ENCODE assay signal across 1 cellular context in the genomic region with DNA sequence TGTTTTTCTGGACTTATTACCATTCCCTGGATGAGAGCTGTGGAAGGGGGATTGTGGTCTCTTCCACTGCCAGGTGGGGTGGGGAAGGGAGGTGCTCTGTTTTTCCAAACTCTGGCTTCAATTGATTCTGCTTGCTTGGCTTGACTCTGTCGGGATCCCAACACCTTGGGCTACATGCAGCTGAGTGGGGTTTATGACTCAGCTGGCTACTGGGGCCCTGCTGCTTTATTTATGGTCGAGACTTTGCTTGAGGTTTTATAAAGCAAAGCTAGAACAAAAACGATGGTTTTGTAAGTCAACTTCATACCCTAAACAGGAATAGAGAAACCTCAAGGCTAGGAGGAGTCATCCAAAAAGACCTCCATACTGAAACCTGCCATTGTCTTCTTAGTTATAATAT.
TF ChIP-seq lines count a peak whose summit lies in the region.

No MANE protein-coding gene starts in this region.

TF ChIP-seq in GM12878, 131 proteins besides CTCF, POLR2A, EP300 and RAD21 (continued from another document and continues in another):
- TF ChIP-seq, protein P1, sequence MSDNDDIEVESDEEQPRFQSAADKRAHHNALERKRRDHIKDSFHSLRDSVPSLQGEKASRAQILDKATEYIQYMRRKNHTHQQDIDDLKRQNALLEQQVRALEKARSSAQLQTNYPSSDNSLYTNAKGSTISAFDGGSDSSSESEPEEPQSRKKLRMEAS (IDR thresholded peaks at IDR 0.05; ENCODE audit: low read depth, low read length), result no peak
- TF ChIP-seq ZNF217 (IDR thresholded peaks at IDR 0.05), result no peak
- TF ChIP-seq ZNF622 (IDR thresholded peaks at IDR 0.05), result no peak
- TF ChIP-seq SP1 (IDR thresholded peaks at IDR 0.05; ENCODE audit: low read depth, low read length), result peak; percentile 56
- TF ChIP-seq ZBED1 (IDR thresholded peaks at IDR 0.05; ENCODE audit: borderline replicate concordance), result no peak
- TF ChIP-seq IKZF1 (conservative IDR thresholded peaks at IDR 0.05), result peak; percentile 62
- TF ChIP-seq, protein P2, sequence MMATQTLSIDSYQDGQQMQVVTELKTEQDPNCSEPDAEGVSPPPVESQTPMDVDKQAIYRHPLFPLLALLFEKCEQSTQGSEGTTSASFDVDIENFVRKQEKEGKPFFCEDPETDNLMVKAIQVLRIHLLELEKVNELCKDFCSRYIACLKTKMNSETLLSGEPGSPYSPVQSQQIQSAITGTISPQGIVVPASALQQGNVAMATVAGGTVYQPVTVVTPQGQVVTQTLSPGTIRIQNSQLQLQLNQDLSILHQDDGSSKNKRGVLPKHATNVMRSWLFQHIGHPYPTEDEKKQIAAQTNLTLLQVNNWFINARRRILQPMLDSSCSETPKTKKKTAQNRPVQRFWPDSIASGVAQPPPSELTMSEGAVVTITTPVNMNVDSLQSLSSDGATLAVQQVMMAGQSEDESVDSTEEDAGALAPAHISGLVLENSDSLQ (IDR thresholded peaks at IDR 0.05), result no peak
- no peak for TF ChIP-seq GATAD2B (conservative IDR thresholded peaks at IDR 0.05; ENCODE audit: low read depth)
- peak; percentile 61; the same call in 1 of the 2 replicates for TF ChIP-seq CREM (IDR thresholded peaks at IDR 0.05; ENCODE audit: low read depth)
- TF ChIP-seq, protein P3, sequence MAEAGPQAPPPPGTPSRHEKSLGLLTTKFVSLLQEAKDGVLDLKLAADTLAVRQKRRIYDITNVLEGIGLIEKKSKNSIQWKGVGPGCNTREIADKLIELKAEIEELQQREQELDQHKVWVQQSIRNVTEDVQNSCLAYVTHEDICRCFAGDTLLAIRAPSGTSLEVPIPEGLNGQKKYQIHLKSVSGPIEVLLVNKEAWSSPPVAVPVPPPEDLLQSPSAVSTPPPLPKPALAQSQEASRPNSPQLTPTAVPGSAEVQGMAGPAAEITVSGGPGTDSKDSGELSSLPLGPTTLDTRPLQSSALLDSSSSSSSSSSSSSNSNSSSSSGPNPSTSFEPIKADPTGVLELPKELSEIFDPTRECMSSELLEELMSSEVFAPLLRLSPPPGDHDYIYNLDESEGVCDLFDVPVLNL (IDR thresholded peaks at IDR 0.05; ENCODE audit: low read depth, low read length), result no peak
- no peak for TF ChIP-seq BRCA1 (IDR thresholded peaks at IDR 0.05; ENCODE audit: low read depth, low read length)
- no peak for TF ChIP-seq NR2C2 (IDR thresholded peaks at IDR 0.05; ENCODE audit: borderline replicate concordance, control insufficient read depth, insufficient read length, low read depth)
- TF ChIP-seq, protein P4, sequence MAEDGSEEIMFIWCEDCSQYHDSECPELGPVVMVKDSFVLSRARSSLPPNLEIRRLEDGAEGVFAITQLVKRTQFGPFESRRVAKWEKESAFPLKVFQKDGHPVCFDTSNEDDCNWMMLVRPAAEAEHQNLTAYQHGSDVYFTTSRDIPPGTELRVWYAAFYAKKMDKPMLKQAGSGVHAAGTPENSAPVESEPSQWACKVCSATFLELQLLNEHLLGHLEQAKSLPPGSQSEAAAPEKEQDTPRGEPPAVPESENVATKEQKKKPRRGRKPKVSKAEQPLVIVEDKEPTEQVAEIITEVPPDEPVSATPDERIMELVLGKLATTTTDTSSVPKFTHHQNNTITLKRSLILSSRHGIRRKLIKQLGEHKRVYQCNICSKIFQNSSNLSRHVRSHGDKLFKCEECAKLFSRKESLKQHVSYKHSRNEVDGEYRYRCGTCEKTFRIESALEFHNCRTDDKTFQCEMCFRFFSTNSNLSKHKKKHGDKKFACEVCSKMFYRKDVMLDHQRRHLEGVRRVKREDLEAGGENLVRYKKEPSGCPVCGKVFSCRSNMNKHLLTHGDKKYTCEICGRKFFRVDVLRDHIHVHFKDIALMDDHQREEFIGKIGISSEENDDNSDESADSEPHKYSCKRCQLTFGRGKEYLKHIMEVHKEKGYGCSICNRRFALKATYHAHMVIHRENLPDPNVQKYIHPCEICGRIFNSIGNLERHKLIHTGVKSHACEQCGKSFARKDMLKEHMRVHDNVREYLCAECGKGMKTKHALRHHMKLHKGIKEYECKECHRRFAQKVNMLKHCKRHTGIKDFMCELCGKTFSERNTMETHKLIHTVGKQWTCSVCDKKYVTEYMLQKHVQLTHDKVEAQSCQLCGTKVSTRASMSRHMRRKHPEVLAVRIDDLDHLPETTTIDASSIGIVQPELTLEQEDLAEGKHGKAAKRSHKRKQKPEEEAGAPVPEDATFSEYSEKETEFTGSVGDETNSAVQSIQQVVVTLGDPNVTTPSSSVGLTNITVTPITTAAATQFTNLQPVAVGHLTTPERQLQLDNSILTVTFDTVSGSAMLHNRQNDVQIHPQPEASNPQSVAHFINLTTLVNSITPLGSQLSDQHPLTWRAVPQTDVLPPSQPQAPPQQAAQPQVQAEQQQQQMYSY (CRISPR knock-in tag; IDR thresholded peaks at IDR 0.05), result no peak
- peak; percentile 43 for TF ChIP-seq SPI1 (IDR thresholded peaks at IDR 0.05; ENCODE audit: borderline replicate concordance, insufficient read depth, low read depth, low read length)
- no peak for TF ChIP-seq MYC (IDR thresholded peaks at IDR 0.05; ENCODE audit: insufficient read depth, insufficient read length, insufficient replicate concordance, low read length, severe bottlenecking)
- TF ChIP-seq SMAD1 (IDR thresholded peaks at IDR 0.05; ENCODE audit: low read depth, partially characterized antibody), result no peak
- TF ChIP-seq NFIC (IDR thresholded peaks at IDR 0.05; ENCODE audit: low read depth, low read length), result peak; percentile 79
- TF ChIP-seq SMAD5 (IDR thresholded peaks at IDR 0.05; ENCODE audit: low read depth), result no peak
- TF ChIP-seq, protein P5, sequence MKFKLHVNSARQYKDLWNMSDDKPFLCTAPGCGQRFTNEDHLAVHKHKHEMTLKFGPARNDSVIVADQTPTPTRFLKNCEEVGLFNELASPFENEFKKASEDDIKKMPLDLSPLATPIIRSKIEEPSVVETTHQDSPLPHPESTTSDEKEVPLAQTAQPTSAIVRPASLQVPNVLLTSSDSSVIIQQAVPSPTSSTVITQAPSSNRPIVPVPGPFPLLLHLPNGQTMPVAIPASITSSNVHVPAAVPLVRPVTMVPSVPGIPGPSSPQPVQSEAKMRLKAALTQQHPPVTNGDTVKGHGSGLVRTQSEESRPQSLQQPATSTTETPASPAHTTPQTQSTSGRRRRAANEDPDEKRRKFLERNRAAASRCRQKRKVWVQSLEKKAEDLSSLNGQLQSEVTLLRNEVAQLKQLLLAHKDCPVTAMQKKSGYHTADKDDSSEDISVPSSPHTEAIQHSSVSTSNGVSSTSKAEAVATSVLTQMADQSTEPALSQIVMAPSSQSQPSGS (IDR thresholded peaks at IDR 0.05; ENCODE audit: low read length), result peak; percentile 54; the same call in 1 of the 2 replicates
- TF ChIP-seq STAT3 (IDR thresholded peaks at IDR 0.05; ENCODE audit: low read depth, low read length), result no peak
- no peak for TF ChIP-seq ZNF24 (IDR thresholded peaks at IDR 0.05)
- TF ChIP-seq TCF12 (IDR thresholded peaks at IDR 0.05; ENCODE audit: low read depth, low read length), result 0 out of 2 replicates have a peak, but pooled peaks have one; percentile 46
- TF ChIP-seq FOXK2 (IDR thresholded peaks at IDR 0.05), result no peak
- TF ChIP-seq BMI1 (IDR thresholded peaks at IDR 0.05; ENCODE audit: borderline replicate concordance), result no peak
- 0 out of 2 replicates have a peak, but pooled peaks have one; percentile 10 for TF ChIP-seq IRF4 (IDR thresholded peaks at IDR 0.05; ENCODE audit: low read depth, low read length)
- 0 out of 2 replicates have a peak, but pooled peaks have one; percentile 54 for TF ChIP-seq PML (IDR thresholded peaks at IDR 0.05; ENCODE audit: low read length)
- TF ChIP-seq TCF3 (IDR thresholded peaks at IDR 0.05; ENCODE audit: borderline replicate concordance, insufficient read depth, low read depth, low read length), result no peak
- TF ChIP-seq CREB1 (IDR thresholded peaks at IDR 0.05; ENCODE audit: low read depth), result peak; percentile 44
- TF ChIP-seq, protein P6, sequence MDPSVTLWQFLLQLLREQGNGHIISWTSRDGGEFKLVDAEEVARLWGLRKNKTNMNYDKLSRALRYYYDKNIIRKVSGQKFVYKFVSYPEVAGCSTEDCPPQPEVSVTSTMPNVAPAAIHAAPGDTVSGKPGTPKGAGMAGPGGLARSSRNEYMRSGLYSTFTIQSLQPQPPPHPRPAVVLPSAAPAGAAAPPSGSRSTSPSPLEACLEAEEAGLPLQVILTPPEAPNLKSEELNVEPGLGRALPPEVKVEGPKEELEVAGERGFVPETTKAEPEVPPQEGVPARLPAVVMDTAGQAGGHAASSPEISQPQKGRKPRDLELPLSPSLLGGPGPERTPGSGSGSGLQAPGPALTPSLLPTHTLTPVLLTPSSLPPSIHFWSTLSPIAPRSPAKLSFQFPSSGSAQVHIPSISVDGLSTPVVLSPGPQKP (IDR thresholded peaks at IDR 0.05; ENCODE audit: low read depth, low read length), result no peak
- TF ChIP-seq MEF2A (IDR thresholded peaks at IDR 0.05; ENCODE audit: insufficient read depth, low read depth, low read length), result 0 out of 2 replicates have a peak, but pooled peaks have one; percentile 64
- no peak for TF ChIP-seq PAX8 (IDR thresholded peaks at IDR 0.05)
- no peak for TF ChIP-seq SMC3 (IDR thresholded peaks at IDR 0.05; ENCODE audit: borderline replicate concordance, low read length)
- 0 out of 2 replicates have a peak, but pooled peaks have one; percentile 49 for TF ChIP-seq JUND (IDR thresholded peaks at IDR 0.05; ENCODE audit: low read depth, low read length)
- TF ChIP-seq TAF1 (IDR thresholded peaks at IDR 0.05; ENCODE audit: borderline replicate concordance, low read depth, low read length), result 0 out of 2 replicates have a peak, but pooled peaks have one; percentile 30
- TF ChIP-seq RAD51 (IDR thresholded peaks at IDR 0.05), result no peak
- TF ChIP-seq NR2F1 (conservative IDR thresholded peaks at IDR 0.05), result no peak
- no peak for TF ChIP-seq LARP7 (IDR thresholded peaks at IDR 0.05)
- no peak for TF ChIP-seq TCF7 (IDR thresholded peaks at IDR 0.05; ENCODE audit: borderline replicate concordance)
- no peak for TF ChIP-seq RELA (IDR thresholded peaks at IDR 0.05; ENCODE audit: borderline replicate concordance, partially characterized antibody)
- TF ChIP-seq, protein P7, sequence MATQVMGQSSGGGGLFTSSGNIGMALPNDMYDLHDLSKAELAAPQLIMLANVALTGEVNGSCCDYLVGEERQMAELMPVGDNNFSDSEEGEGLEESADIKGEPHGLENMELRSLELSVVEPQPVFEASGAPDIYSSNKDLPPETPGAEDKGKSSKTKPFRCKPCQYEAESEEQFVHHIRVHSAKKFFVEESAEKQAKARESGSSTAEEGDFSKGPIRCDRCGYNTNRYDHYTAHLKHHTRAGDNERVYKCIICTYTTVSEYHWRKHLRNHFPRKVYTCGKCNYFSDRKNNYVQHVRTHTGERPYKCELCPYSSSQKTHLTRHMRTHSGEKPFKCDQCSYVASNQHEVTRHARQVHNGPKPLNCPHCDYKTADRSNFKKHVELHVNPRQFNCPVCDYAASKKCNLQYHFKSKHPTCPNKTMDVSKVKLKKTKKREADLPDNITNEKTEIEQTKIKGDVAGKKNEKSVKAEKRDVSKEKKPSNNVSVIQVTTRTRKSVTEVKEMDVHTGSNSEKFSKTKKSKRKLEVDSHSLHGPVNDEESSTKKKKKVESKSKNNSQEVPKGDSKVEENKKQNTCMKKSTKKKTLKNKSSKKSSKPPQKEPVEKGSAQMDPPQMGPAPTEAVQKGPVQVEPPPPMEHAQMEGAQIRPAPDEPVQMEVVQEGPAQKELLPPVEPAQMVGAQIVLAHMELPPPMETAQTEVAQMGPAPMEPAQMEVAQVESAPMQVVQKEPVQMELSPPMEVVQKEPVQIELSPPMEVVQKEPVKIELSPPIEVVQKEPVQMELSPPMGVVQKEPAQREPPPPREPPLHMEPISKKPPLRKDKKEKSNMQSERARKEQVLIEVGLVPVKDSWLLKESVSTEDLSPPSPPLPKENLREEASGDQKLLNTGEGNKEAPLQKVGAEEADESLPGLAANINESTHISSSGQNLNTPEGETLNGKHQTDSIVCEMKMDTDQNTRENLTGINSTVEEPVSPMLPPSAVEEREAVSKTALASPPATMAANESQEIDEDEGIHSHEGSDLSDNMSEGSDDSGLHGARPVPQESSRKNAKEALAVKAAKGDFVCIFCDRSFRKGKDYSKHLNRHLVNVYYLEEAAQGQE (IDR thresholded peaks at IDR 0.05; ENCODE audit: low read depth, low read length), result no peak
- TF ChIP-seq, protein P8, sequence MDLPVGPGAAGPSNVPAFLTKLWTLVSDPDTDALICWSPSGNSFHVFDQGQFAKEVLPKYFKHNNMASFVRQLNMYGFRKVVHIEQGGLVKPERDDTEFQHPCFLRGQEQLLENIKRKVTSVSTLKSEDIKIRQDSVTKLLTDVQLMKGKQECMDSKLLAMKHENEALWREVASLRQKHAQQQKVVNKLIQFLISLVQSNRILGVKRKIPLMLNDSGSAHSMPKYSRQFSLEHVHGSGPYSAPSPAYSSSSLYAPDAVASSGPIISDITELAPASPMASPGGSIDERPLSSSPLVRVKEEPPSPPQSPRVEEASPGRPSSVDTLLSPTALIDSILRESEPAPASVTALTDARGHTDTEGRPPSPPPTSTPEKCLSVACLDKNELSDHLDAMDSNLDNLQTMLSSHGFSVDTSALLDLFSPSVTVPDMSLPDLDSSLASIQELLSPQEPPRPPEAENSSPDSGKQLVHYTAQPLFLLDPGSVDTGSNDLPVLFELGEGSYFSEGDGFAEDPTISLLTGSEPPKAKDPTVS (IDR thresholded peaks at IDR 0.05; ENCODE audit: low read depth, low read length), result no peak
- TF ChIP-seq RB1 (IDR thresholded peaks at IDR 0.05; ENCODE audit: borderline replicate concordance), result no peak
- 0 out of 2 replicates have a peak, but pooled peaks have one; percentile 35 for TF ChIP-seq ATF7 (IDR thresholded peaks at IDR 0.05; ENCODE audit: low read depth)
- TF ChIP-seq DPF2 (IDR thresholded peaks at IDR 0.05), result peak; percentile 47; the same call in 1 of the 2 replicates
- TF ChIP-seq MEF2B (IDR thresholded peaks at IDR 0.05; ENCODE audit: partially characterized antibody, poor library complexity, severe bottlenecking), result peak; percentile 28
- TF ChIP-seq KAT2A (conservative IDR thresholded peaks at IDR 0.05; ENCODE audit: control insufficient read depth, low read depth, low read length), result no peak
